ENCODE assay signal across 7 cellular contexts in the genomic region with DNA sequence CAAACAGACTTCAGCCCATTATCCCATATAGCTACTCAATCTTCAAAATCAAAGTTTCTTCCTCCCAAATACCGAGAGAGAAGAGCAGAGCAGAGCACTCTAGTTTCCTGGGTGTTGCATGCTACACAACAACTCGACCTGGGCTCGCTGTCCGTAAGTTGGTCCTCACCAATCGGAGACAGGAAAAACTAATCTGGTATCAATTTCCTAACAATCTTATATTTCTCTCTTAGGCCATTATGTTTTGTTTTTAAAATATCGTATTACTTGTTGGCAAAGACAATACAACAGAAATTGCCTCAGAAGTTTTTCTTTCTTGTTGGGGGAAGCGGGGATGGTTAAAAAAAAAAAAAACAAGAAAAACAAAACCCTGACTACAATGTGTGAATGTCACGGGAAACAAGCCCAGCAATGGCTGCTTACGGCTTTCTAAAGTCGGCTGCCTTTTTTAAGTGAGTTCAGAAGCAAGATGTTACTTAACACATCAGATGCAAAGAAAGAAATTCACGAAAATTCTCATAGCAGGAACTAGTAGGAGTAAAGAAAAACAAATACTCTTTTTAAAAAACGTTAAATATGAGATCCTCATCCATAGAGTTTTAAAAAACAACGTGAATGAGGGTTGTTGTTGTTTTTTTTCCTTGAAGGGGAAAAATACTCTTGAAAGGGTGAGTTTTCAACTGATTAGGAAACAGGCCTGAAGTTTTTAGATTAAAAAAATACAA. TPM values are rescaled to one million over a fixed set of nuclear protein-coding genes. Genes with fewer than 3 reads are reported as not detected.
DNase-seq lines count a peak whose midpoint lies in the region; ATAC-seq lines count a peak whose summit lies in the region.

No MANE protein-coding gene starts in this region.

- H3K36me3 Mint-ChIP-seq in activated naive CD8-positive, alpha-beta T cell = peaks cover 4% of the 10 kb centered on the region

- peak overlapping the region; percentile 91 for H3K27ac Mint-ChIP-seq in activated naive CD8-positive, alpha-beta T cell

- ATAC-seq in GM21423 (IDR thresholded peaks at IDR 0.05; ENCODE audit: unreplicated experiment) = no peak

- peak overlapping the region; percentile 98 for H3K4me3 Mint-ChIP-seq in activated naive CD8-positive, alpha-beta T cell

- no peaks in the 10 kb centered on the region for H3K27me3 Mint-ChIP-seq in activated naive CD8-positive, alpha-beta T cell

- peaks cover 55% of the 10 kb centered on the region for H3K4me1 Mint-ChIP-seq in activated naive CD8-positive, alpha-beta T cell (ENCODE audit: low read depth)

- H3K9me3 Mint-ChIP-seq in activated naive CD8-positive, alpha-beta T cell (ENCODE audit: low read depth) = no peaks in the 10 kb centered on the region

- DNase-seq in GM03348 (ENCODE audit: low spot score) = peak; percentile 52
- no peak for DNase-seq in Jurkat, Clone E6-1 (ENCODE audit: low read depth, low spot score)
- DNase-seq in skeletal muscle cell (ENCODE audit: low read depth) = no peak
- DNase-seq in germinal center (ENCODE audit: low spot score) = no peak

- H3K4me3 ChIP-seq in Jurkat, Clone E6-1 (ENCODE audit: low read length) = peak overlapping the region; percentile 98
- H3K4me3 ChIP-seq in iPS-11a (ENCODE audit: low read depth, low read length) (peak overlapping the region; percentile 86), skeletal muscle cell (ENCODE audit: low read depth, low read length) (peak overlapping the region; percentile 81)

RNA-seq across cellular contexts. Expression of gene VGLL4, which starts 1.9 kb away (rescaled TPM):
- polyA plus RNA-seq in Jurkat, Clone E6-1 (2012; ENCODE audit: insufficient read depth, insufficient read length) = 30.2 TPM
